ENCODE assay signal across 7 cellular contexts in the genomic region with DNA sequence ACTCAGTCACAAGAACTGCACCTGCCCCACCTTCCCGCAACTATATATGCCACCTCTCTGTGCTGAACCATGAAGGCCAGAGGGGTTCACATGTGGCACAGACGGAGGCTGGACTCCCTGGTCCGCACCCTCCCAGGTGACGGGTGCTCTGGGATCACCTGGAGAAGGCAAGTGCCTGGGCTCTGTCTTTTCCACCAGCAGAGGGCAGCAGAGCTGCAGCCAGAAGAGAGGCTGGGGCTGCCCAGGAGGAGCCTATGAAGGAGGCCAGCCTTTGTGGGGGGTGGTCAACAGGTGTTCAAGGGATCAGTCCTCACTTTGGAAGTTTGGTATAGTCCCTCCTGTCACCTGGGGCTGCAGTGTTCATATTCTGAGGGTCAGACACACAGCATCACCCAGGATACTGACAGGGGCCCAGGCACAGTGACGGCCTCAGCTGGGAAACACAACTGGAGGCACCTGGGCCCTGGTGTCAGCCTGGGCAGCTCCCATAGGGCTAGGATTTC. TPM values are rescaled to one million over a fixed set of nuclear protein-coding genes. Genes with fewer than 3 reads are reported as not detected.
DNase-seq lines count a peak whose midpoint lies in the region; ATAC-seq and TF ChIP-seq lines count a peak whose summit lies in the region.

No MANE protein-coding gene starts in this region.

- H3K4ac ChIP-seq in mesenchymal stem cell (ENCODE audit: low read depth in 1 of 2, low read length in 2 of 2), result no peak overlapping the region

- H3K4me3 ChIP-seq in mesenchymal stem cell (ENCODE audit: insufficient read depth in 1 of 2, low read depth in 1 of 2, low read length in 2 of 2), result no peak overlapping the region

- H3K9me3 ChIP-seq in mesenchymal stem cell (ENCODE audit: control insufficient read depth, low read length), result no peaks in the 10 kb centered on the region

- no peak overlapping the region for H2BK120ac ChIP-seq in mesenchymal stem cell (ENCODE audit: low read depth, low read length)

- no peaks in the 10 kb centered on the region for H3K79me1 ChIP-seq in mesenchymal stem cell (replicated peaks; ENCODE audit: low read length, poor library complexity, severe bottlenecking)

- no peak overlapping the region for H3K23ac ChIP-seq in mesenchymal stem cell (ENCODE audit: low read length in 2 of 2)

- H3K27me3 ChIP-seq in mesenchymal stem cell (ENCODE audit: control insufficient read depth in 1 of 2, insufficient read depth in 1 of 2, low read length in 2 of 2), result peaks cover 11 to 63% of the 10 kb centered on the region in 2 experiments

- ATAC-seq in GM19463 (IDR thresholded peaks at IDR 0.05; ENCODE audit: unreplicated experiment), result no peak

- DNase-seq in NCI-H1092 treated with DMSO at 0.1 percent for 48 hours (lab: John Stamatoyannopoulos, UW) (peak; percentile 51), mesenchymal stem cell (peak; percentile 1)
- DNase-seq in activated CD4-positive, alpha-beta T cell treated with anti-CD3 and anti-CD28 coated beads, Interleukin-2, amount 50 U/mL, for 1 hour, result peak; percentile 69
- DNase-seq in effector CD8-positive, alpha-beta T cell (lab: John Stamatoyannopoulos, UW), result peak; percentile 54
- peak; percentile 39 to 46 for DNase-seq in stimulated activated CD8-positive, alpha-beta memory T cell treated with anti-CD3 and anti-CD28 coated beads, Interleukin-2, amount 100 ng/mL, for 1 hour (ENCODE audit: low read depth in 2 of 2)

- no peak overlapping the region for H3K14ac ChIP-seq in mesenchymal stem cell (ENCODE audit: low read length in 2 of 2)

- H3K4me2 ChIP-seq in mesenchymal stem cell (ENCODE audit: low read length, poor library complexity, severe bottlenecking), result no peak overlapping the region

- no peak overlapping the region for H2BK5ac ChIP-seq in mesenchymal stem cell (ENCODE audit: low read depth, low read length, poor library complexity, severe bottlenecking)

- no peak overlapping the region for H2BK12ac ChIP-seq in mesenchymal stem cell (ENCODE audit: low read length in 2 of 2)

- peak; percentile 83 for TF ChIP-seq CTCF in GM12872 (IDR thresholded peaks at IDR 0.05; ENCODE audit: insufficient read depth, low read depth, low read length)

- no peak overlapping the region for H2AFZ ChIP-seq in mesenchymal stem cell (ENCODE audit: low read depth, low read length)

- no peak overlapping the region for H4K8ac ChIP-seq in mesenchymal stem cell (ENCODE audit: low read length)

- H4K91ac ChIP-seq in mesenchymal stem cell (ENCODE audit: low read length), result no peak overlapping the region

- no peak overlapping the region for H2BK15ac ChIP-seq in mesenchymal stem cell (ENCODE audit: low read depth, poor library complexity, severe bottlenecking)

- H3K18ac ChIP-seq in mesenchymal stem cell (ENCODE audit: low read depth in 1 of 2, low read length in 2 of 2), result no peak overlapping the region

- H2AK5ac ChIP-seq in mesenchymal stem cell (ENCODE audit: low read length, severe bottlenecking), result no peak overlapping the region

- 42% methylated on average over 5 of the region's 5 CpGs for WGBS in mesenchymal stem cell

- H3K27ac ChIP-seq in mesenchymal stem cell (ENCODE audit: low read length, poor library complexity, severe bottlenecking), result no peak overlapping the region

- no peaks in the 10 kb centered on the region for H3K36me3 ChIP-seq in mesenchymal stem cell (ENCODE audit: control insufficient read depth in 1 of 2, insufficient read depth in 2 of 2, low read depth in 1 of 2, low read length in 2 of 2)

- H3K4me1 ChIP-seq in mesenchymal stem cell (ENCODE audit: control insufficient read depth, insufficient read depth, low read depth, low read length), result no peaks in the 10 kb centered on the region

- no peak overlapping the region for H3K9ac ChIP-seq in mesenchymal stem cell (ENCODE audit: low read length)

RNA-seq across cellular contexts. Expression of a gene that starts 39.2 kb away (rescaled TPM):
- polyA plus RNA-seq in mesenchymal stem cell (2013, experiment 1 of 2), result not detected
- polyA plus RNA-seq in mesenchymal stem cell (2013, experiment 2 of 2), result not detected

Comparison
In these comparisons a context has a peak if more than half of its experiments do, and no peak if none do; other contexts are left out.
1. DNase-seq: peak in every context shown above with its lines; median percentile 69 in activated CD4-positive, alpha-beta T cell treated with anti-CD3 and anti-CD28 coated beads, Interleukin-2, amount 50 U/mL, for 1 hour; 54 in effector CD8-positive, alpha-beta T cell; 51 in NCI-H1092 treated with DMSO at 0.1 percent for 48 hours; 42 in stimulated activated CD8-positive, alpha-beta memory T cell treated with anti-CD3 and anti-CD28 coated beads, Interleukin-2, amount 100 ng/mL, for 1 hour; 1 in mesenchymal stem cell.